Comparison of ENCODE assay signal across 10 cellular contexts in the genomic region with DNA sequence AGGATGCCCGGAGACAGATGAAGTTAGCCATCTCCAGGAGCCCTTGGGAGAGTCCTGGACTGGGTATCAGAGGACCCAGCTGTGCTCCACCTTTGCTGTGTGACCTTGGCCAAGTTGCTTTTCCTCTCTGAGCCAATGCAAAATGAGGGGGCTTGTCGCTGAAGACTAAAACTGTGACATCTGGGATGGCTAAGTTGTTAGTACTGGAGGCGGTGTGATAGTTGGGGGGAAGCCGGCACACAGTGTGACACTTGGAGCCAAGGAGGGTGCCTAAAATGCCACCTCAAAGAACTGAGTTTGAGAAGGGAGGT. TPM values are rescaled to one million over a fixed set of nuclear protein-coding genes. Genes with fewer than 3 reads are reported as not detected.
A peak's percentile ranks its signal among the peaks of the same experiment; 100 is the strongest.
DNase-seq lines count a peak whose midpoint lies in the region; ATAC-seq and TF ChIP-seq lines count a peak whose summit lies in the region.
"Had no signal": no experiment of that assay in that cellular context is flagged by ENCODE, and none has a peak within 500 bp of the region (broad histone marks: within the 10 kb centered on the region; RNA-seq: fewer than 3 reads in every experiment).

No MANE protein-coding gene starts in this region.

- H3K27ac ChIP-seq in C4-2B (peak overlapping the region; percentile 80), VCaP (peak overlapping the region; percentile 78; the same call in 1 of the 2 replicates), right cardiac atrium (ENCODE audit: low read length) (peak overlapping the region; percentile 91), parathyroid adenoma (peak overlapping the region; percentile 93)

- H3K4me1 Mint-ChIP-seq in stimulated activated naive B cell treated with anti-CD40 and anti-IgM and Interleukin-4, amounts not matched to agents 10 μg/mL and 1 μg/mL and 100 μg/mL, for 72 hours = peaks cover 7 to 11% of the 10 kb centered on the region in 2 donors

- WGBS in right cardiac atrium = 55% methylated on average over 4 of the region's 4 CpGs

- H3K27me3 Mint-ChIP-seq in stimulated activated naive B cell treated with anti-CD40 and anti-IgM and Interleukin-4, amounts not matched to agents 10 μg/mL and 1 μg/mL and 100 μg/mL, for 72 hours = peaks cover 19 to 39% of the 10 kb centered on the region in 2 donors

- H3K9me3 ChIP-seq in right cardiac atrium (ENCODE audit: control insufficient read depth, low read length) (no peaks in the 10 kb centered on the region), parathyroid adenoma (ENCODE audit: control insufficient read depth, low read length) (no peaks in the 10 kb centered on the region)

- peaks cover 32% of the 10 kb centered on the region for H3K79me2 ChIP-seq in parathyroid adenoma

- ATAC-seq in right cardiac atrium = no peak
- ATAC-seq in stimulated activated naive B cell treated with anti-CD40 and anti-IgM and Interleukin-4, amounts not matched to agents 10 μg/mL and 1 μg/mL and 100 μg/mL, for 72 hours (replicated peaks) = no peak
- ATAC-seq: activated CD8-positive, alpha-beta T cell treated with anti-CD3 and anti-CD28 coated beads, Interleukin-2, amount 10 ng/mL, durations not matched to agents 7 days and 5 days had no signal

- peak overlapping the region; percentile 21 for H3K4me3 ChIP-seq in right cardiac atrium (ENCODE audit: low read length)
- H3K4me3 ChIP-seq in parathyroid adenoma (ENCODE audit: low read depth, low read length) = peak overlapping the region; percentile 86

- intact Hi-C loops in right cardiac atrium (cut with DNase I) = no loop called here

- peak overlapping the region; percentile 95 for H3K9ac ChIP-seq in parathyroid adenoma

- H3K4me1 ChIP-seq in right cardiac atrium (ENCODE audit: control insufficient read depth, insufficient read depth, low read length) (peaks cover 6% of the 10 kb centered on the region), parathyroid adenoma (peaks cover 36% of the 10 kb centered on the region)

- H2AFZ ChIP-seq in parathyroid adenoma = no peak overlapping the region

- H3K4me2 ChIP-seq in parathyroid adenoma (ENCODE audit: low read length) = peak overlapping the region; percentile 89

- no peaks in the 10 kb centered on the region for H3K36me3 ChIP-seq in parathyroid adenoma (ENCODE audit: control insufficient read depth, insufficient read depth, low read length)

- no peaks in the 10 kb centered on the region for H3K36me3 Mint-ChIP-seq in stimulated activated naive B cell treated with anti-CD40 and anti-IgM and Interleukin-4, amounts not matched to agents 10 μg/mL and 1 μg/mL and 100 μg/mL, for 72 hours

- H3K4me3 Mint-ChIP-seq in stimulated activated naive B cell treated with anti-CD40 and anti-IgM and Interleukin-4, amounts not matched to agents 10 μg/mL and 1 μg/mL and 100 μg/mL, for 72 hours = no peak overlapping the region
- H3K4me3 Mint-ChIP-seq: activated CD8-positive, alpha-beta T cell treated with anti-CD3 and anti-CD28 coated beads, Interleukin-2, amount 10 ng/mL, durations not matched to agents 7 days and 5 days had no signal

- no peak for DNase-seq in right cardiac atrium
- no peak for DNase-seq in stimulated activated naive B cell treated with anti-CD40 and anti-IgM and Interleukin-4, amounts not matched to agents 10 μg/mL and 1 μg/mL and 100 μg/mL, for 72 hours
- no peak for DNase-seq in NCI-H1436 treated with DMSO at 0.1 percent for 48 hours (lab: John Stamatoyannopoulos, UW)
- no peak for DNase-seq in hepatic stellate cell (ENCODE audit: low spot score)
- DNase-seq in SIG-M5 (lab: John Stamatoyannopoulos, UW) = no peak
- DNase-seq: activated CD8-positive, alpha-beta T cell treated with anti-CD3 and anti-CD28 coated beads, Interleukin-2, amount 10 ng/mL, durations not matched to agents 7 days and 5 days had no signal

- H3K9me3 Mint-ChIP-seq in stimulated activated naive B cell treated with anti-CD40 and anti-IgM and Interleukin-4, amounts not matched to agents 10 μg/mL and 1 μg/mL and 100 μg/mL, for 72 hours = no peaks in the 10 kb centered on the region

- TF ChIP-seq CTCF in C4-2B (conservative IDR thresholded peaks at IDR 0.05) (no peak), VCaP (conservative IDR thresholded peaks at IDR 0.05) (no peak), parathyroid adenoma (IDR thresholded peaks at IDR 0.05) (no peak)

- H3K27ac Mint-ChIP-seq in stimulated activated naive B cell treated with anti-CD40 and anti-IgM and Interleukin-4, amounts not matched to agents 10 μg/mL and 1 μg/mL and 100 μg/mL, for 72 hours = no peak overlapping the region
- H3K27ac Mint-ChIP-seq: activated CD8-positive, alpha-beta T cell treated with anti-CD3 and anti-CD28 coated beads, Interleukin-2, amount 10 ng/mL, durations not matched to agents 7 days and 5 days had no signal

- H3K27me3 ChIP-seq in right cardiac atrium (ENCODE audit: control insufficient read depth, insufficient read depth) = no peaks in the 10 kb centered on the region
- H3K27me3 ChIP-seq in parathyroid adenoma (ENCODE audit: control insufficient read depth, insufficient read depth, low read length) = no peaks in the 10 kb centered on the region

RNA-seq across cellular contexts. Expression of a gene that starts 0.5 kb away (rescaled TPM):
- total RNA-seq in right cardiac atrium = 10 to 100 TPM; 28.8 to 62.1 (median 50.7) TPM
- 28.9 TPM for polyA plus RNA-seq in right cardiac atrium
- total RNA-seq: activated CD8-positive, alpha-beta T cell treated with anti-CD3 and anti-CD28 coated beads, Interleukin-2, amount 10 ng/mL, durations not matched to agents 7 days and 5 days had no signal

RNA-seq across cellular contexts. Expression of a gene that starts 15.9 kb away (rescaled TPM):
- total RNA-seq in right cardiac atrium = 100 to 1,000 TPM; 167 to 205 (median 176) TPM
- 219 TPM for polyA plus RNA-seq in right cardiac atrium

RNA-seq across cellular contexts. Expression of a gene that starts 17.1 kb away (rescaled TPM):
- not detected for total RNA-seq in right cardiac atrium
- polyA plus RNA-seq in right cardiac atrium = not detected
- total RNA-seq: activated CD8-positive, alpha-beta T cell treated with anti-CD3 and anti-CD28 coated beads, Interleukin-2, amount 10 ng/mL, durations not matched to agents 7 days and 5 days; posterior vena cava had no signal

RNA-seq across cellular contexts. Expression of a gene that starts 36.7 kb away (rescaled TPM):
- total RNA-seq in right cardiac atrium = 10 to 100 TPM; 20.3 to 23.2 (median 21.6) TPM
- polyA plus RNA-seq in right cardiac atrium = 15.1 TPM

RNA-seq across cellular contexts. Expression of a gene that starts 42.1 kb away (rescaled TPM):
- 100 to 1,000 TPM; 156 to 233 (median 217) TPM for total RNA-seq in right cardiac atrium
- polyA plus RNA-seq in right cardiac atrium = 192 TPM
